In the genomic region with DNA sequence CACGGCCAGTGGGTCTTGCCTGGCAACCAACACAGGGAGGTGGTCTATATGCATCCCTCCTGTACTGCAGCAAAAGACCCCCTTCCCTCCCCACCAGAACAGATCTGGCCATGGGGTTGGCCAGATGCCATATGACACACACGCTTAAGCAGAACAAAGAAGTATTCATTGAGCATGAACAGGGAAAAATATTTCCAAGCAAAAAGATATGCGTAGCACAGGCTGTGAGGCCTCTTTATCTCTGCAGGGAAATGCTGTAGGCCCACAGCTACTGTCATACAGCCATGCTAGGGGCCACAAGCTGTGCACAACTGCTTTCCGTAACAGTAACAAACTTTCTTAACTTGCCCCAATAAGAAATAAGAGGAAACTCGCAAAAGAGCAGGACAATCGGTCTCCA, we compare ENCODE assay signal across 15 cellular contexts.
"Had no signal": no experiment of that assay in that cellular context is flagged by ENCODE, and none has a peak within 500 bp of the region (broad histone marks: within the 10 kb centered on the region; RNA-seq: fewer than 3 reads in every experiment).

No MANE protein-coding gene starts in this region.

- H3K4me1 ChIP-seq: ascending aorta, suprapubic skin had no signal

- H3K4me1 Mint-ChIP-seq: activated naive CD4-positive, alpha-beta T cell treated with anti-CD3 and anti-CD28 coated beads, Interleukin-2, amount 10 ng/mL, durations not matched to agents 7 days and 5 days; nephron progenitor cell; stimulated activated memory B cell treated with anti-CD40 and anti-IgM and Interleukin-4, amounts not matched to agents 10 μg/mL and 1 μg/mL and 100 μg/mL, for 72 hours had no signal

- H3K27me3 ChIP-seq: ascending aorta, ovary, suprapubic skin had no signal

- DNase-seq: activated CD4-positive, alpha-beta T cell treated with anti-CD3 and anti-CD28 coated beads, Interleukin-2, amount 50 U/mL, for 48 hours; activated naive CD4-positive, alpha-beta T cell treated with anti-CD3 and anti-CD28 coated beads, Interleukin-2, amount 10 ng/mL, durations not matched to agents 7 days and 5 days; activated T-cell treated with anti-CD3 and anti-CD28 coated beads, Interleukin-2, amount 50 U/mL, for 24 hours; hippocampal formation; kidney; mesendoderm; nephron progenitor cell; ovary; T-helper 1 cell had no signal

- H3K36me3 Mint-ChIP-seq: activated naive CD4-positive, alpha-beta T cell treated with anti-CD3 and anti-CD28 coated beads, Interleukin-2, amount 10 ng/mL, durations not matched to agents 7 days and 5 days; stimulated activated memory B cell treated with anti-CD40 and anti-IgM and Interleukin-4, amounts not matched to agents 10 μg/mL and 1 μg/mL and 100 μg/mL, for 72 hours; type B pancreatic cell had no signal

- H3K36me3 ChIP-seq: ascending aorta, ovary, suprapubic skin had no signal

- H3K9me3 ChIP-seq: ascending aorta, ovary, suprapubic skin had no signal

- H3K4me3 ChIP-seq: ascending aorta, ovary, suprapubic skin had no signal

- H3K27ac ChIP-seq: ascending aorta, ovary, suprapubic skin had no signal

- H3K9me3 Mint-ChIP-seq: activated T-cell treated with anti-CD3 and anti-CD28 coated beads, Interleukin-2, amount 50 U/mL, for 24 hours; nephron progenitor cell; stimulated activated memory B cell treated with anti-CD40 and anti-IgM and Interleukin-4, amounts not matched to agents 10 μg/mL and 1 μg/mL and 100 μg/mL, for 72 hours had no signal

- H3K27me3 Mint-ChIP-seq: activated naive CD4-positive, alpha-beta T cell treated with anti-CD3 and anti-CD28 coated beads, Interleukin-2, amount 10 ng/mL, durations not matched to agents 7 days and 5 days; stimulated activated memory B cell treated with anti-CD40 and anti-IgM and Interleukin-4, amounts not matched to agents 10 μg/mL and 1 μg/mL and 100 μg/mL, for 72 hours had no signal

- H3K27ac Mint-ChIP-seq: activated naive CD4-positive, alpha-beta T cell treated with anti-CD3 and anti-CD28 coated beads, Interleukin-2, amount 10 ng/mL, durations not matched to agents 7 days and 5 days; activated T-cell treated with anti-CD3 and anti-CD28 coated beads, Interleukin-2, amount 50 U/mL, for 24 hours; nephron progenitor cell; stimulated activated memory B cell treated with anti-CD40 and anti-IgM and Interleukin-4, amounts not matched to agents 10 μg/mL and 1 μg/mL and 100 μg/mL, for 72 hours; type B pancreatic cell had no signal

- H3K4me3 Mint-ChIP-seq: activated naive CD4-positive, alpha-beta T cell treated with anti-CD3 and anti-CD28 coated beads, Interleukin-2, amount 10 ng/mL, durations not matched to agents 7 days and 5 days; activated T-cell treated with anti-CD3 and anti-CD28 coated beads, Interleukin-2, amount 50 U/mL, for 24 hours; nephron progenitor cell; stimulated activated memory B cell treated with anti-CD40 and anti-IgM and Interleukin-4, amounts not matched to agents 10 μg/mL and 1 μg/mL and 100 μg/mL, for 72 hours; type B pancreatic cell had no signal

- ATAC-seq: esophagus mucosa; SK-N-SH treated with all-trans-retinoic acid at 6 μM for 48 hours; stimulated activated memory B cell treated with anti-CD40 and anti-IgM and Interleukin-4, amounts not matched to agents 10 μg/mL and 1 μg/mL and 100 μg/mL, for 72 hours had no signal
